32 cellular contexts compared by ENCODE assay signal in the genomic region with DNA sequence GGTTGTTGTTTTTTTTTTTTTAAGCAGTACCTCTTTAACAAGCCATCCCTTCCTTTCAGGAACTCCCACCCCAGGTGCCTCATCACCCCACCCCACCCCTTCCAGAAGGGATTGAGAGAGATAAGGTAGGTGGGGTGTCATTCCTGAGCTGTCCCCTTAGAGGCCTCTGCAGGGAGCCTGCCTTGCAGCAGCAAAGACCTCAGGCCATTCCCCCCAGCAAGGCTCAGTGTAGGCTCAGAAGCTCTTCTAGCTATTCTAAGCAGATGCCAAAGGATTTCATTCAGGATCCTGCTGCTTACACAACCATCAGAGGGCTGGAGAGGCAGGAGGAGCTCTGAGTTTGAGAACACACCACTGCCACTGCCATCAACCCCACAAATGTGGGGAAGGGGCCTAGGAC. TPM values are rescaled to one million over a fixed set of nuclear protein-coding genes. Genes with fewer than 3 reads are reported as not detected.
"Had no signal": no experiment of that assay in that cellular context is flagged by ENCODE, and none has a peak within 500 bp of the region (broad histone marks: within the 10 kb centered on the region; RNA-seq: fewer than 3 reads in every experiment).

No MANE protein-coding gene starts in this region.

- H3K36me3 ChIP-seq: ascending aorta, cardiac muscle cell, Peyer's patch, SJSA1 had no signal

- H3K9me2 ChIP-seq: SK-N-SH had no signal

- H3K4me1 ChIP-seq: ascending aorta, Peyer's patch, SJSA1 had no signal

- H3K27me3 ChIP-seq: ascending aorta, Peyer's patch had no signal

- H3K4me2 ChIP-seq: SK-N-SH had no signal

- H3K27ac ChIP-seq: ascending aorta, cardiac muscle cell, Peyer's patch, SJSA1 had no signal

- H3K9me3 ChIP-seq: ascending aorta, SJSA1, SK-N-SH had no signal

- DNase-seq: activated CD4-positive, alpha-beta T cell treated with anti-CD3 and anti-CD28 coated beads for 36 hours; activated CD4-positive, alpha-beta T cell treated with anti-CD3 and anti-CD28 coated beads, Interleukin-2, amount 10 ng/mL, durations not matched to agents 7 days and 5 days; activated CD4-positive, alpha-beta T cell treated with anti-CD3 and anti-CD28 coated beads, Interleukin-2, amount 50 U/mL, for 48 hours; activated CD8-positive, alpha-beta T cell treated with anti-CD3 and anti-CD28 coated beads, Interleukin-2, amount 10 ng/mL, durations not matched to agents 7 days and 5 days; activated gamma-delta T cell; activated naive CD4-positive, alpha-beta T cell treated with Interleukin-2 at 50 U/mL for 16 hours; activated naive CD8-positive, alpha-beta T cell treated with anti-CD3 and anti-CD28 coated beads, Interleukin-2, amount 10 ng/mL, durations not matched to agents 7 days and 5 days; activated T-cell treated with anti-CD3 and anti-CD28 coated beads, Interleukin-2, amount 50 U/mL, for 24 hours; amygdala; NCI-H1092 treated with DMSO at 0.1 percent for 48 hours; NCI-H1417 treated with DMSO at 0.1 percent for 48 hours; NCI-H187 treated with DMSO at 0.1 percent for 48 hours; NCI-H2081; NCI-H2171 treated with DMSO at 0.1 percent for 48 hours; NCI-H2227 treated with DMSO at 0.1 percent for 48 hours; NCI-H446; NCI-H510A treated with DMSO at 0.1 percent for 48 hours; NCI-H526 treated with DMSO at 0.1 percent for 48 hours; NCI-H774; PC-3; Peyer's patch; RPMI8226; SHP77 treated with DMSO at 0.1 percent for 48 hours; SK-N-SH had no signal

- H3K9ac ChIP-seq: SK-N-SH had no signal

- ATAC-seq: activated CD4-positive, alpha-beta T cell treated with anti-CD3 and anti-CD28 coated beads for 36 hours; activated CD4-positive, CD25-positive, alpha-beta regulatory T cell treated with anti-CD3 and anti-CD28 coated beads, Interleukin-2, amount 50 U/mL, for 24 hours; activated CD8-positive, alpha-beta T cell treated with anti-CD3 and anti-CD28 coated beads, Interleukin-2, amount 10 ng/mL, durations not matched to agents 7 days and 5 days; PC-3 had no signal

- H3K4me3 ChIP-seq: ascending aorta, cardiac muscle cell, Peyer's patch, SJSA1 had no signal

- FAIRE-seq: TTC549 had no signal

RNA-seq across cellular contexts. Expression of a gene that starts 5.8 kb away (rescaled TPM):
- total RNA-seq: activated CD4-positive, alpha-beta T cell treated with anti-CD3 and anti-CD28 coated beads for 36 hours; activated CD4-positive, alpha-beta T cell treated with anti-CD3 and anti-CD28 coated beads, Interleukin-2, amount 10 ng/mL, durations not matched to agents 7 days and 5 days; activated CD8-positive, alpha-beta T cell treated with anti-CD3 and anti-CD28 coated beads, Interleukin-2, amount 10 ng/mL, durations not matched to agents 7 days and 5 days; activated naive CD8-positive, alpha-beta T cell treated with anti-CD3 and anti-CD28 coated beads, Interleukin-2, amount 10 ng/mL, durations not matched to agents 7 days and 5 days; activated T-helper 2 cell treated with anti-CD3 and anti-CD28 coated beads, Interferon-gamma antibody, Interleukin-2, Interleukin-4, amounts not matched to agents 10 μg/mL and 5 μg/mL and 100 μg/mL, durations not matched to agents 14 hours and 24 hours and 36 hours; ascending aorta; cardiac muscle cell; M059J; PC-3; Peyer's patch; SJSA1; WTC11 had no signal
- polyA plus RNA-seq: cardiac muscle cell, SK-N-SH had no signal

RNA-seq across cellular contexts. Expression of a gene that starts 24.2 kb away (rescaled TPM):
- total RNA-seq: activated CD4-positive, alpha-beta T cell treated with anti-CD3 and anti-CD28 coated beads for 36 hours; activated CD4-positive, alpha-beta T cell treated with anti-CD3 and anti-CD28 coated beads, Interleukin-2, amount 10 ng/mL, durations not matched to agents 7 days and 5 days; activated CD8-positive, alpha-beta T cell treated with anti-CD3 and anti-CD28 coated beads, Interleukin-2, amount 10 ng/mL, durations not matched to agents 7 days and 5 days; activated naive CD8-positive, alpha-beta T cell treated with anti-CD3 and anti-CD28 coated beads, Interleukin-2, amount 10 ng/mL, durations not matched to agents 7 days and 5 days; ascending aorta; cardiac muscle cell; M059J; PC-3; SJSA1; WTC11 had no signal
- polyA plus RNA-seq: cardiac muscle cell had no signal

RNA-seq across cellular contexts. Expression of a gene that starts 28.2 kb away (rescaled TPM):
- total RNA-seq: SJSA1 had no signal

RNA-seq across cellular contexts. Expression of a gene that starts 39.4 kb away (rescaled TPM):
- total RNA-seq: activated CD4-positive, alpha-beta T cell treated with anti-CD3 and anti-CD28 coated beads for 36 hours; activated CD4-positive, alpha-beta T cell treated with anti-CD3 and anti-CD28 coated beads, Interleukin-2, amount 10 ng/mL, durations not matched to agents 7 days and 5 days; activated CD8-positive, alpha-beta T cell treated with anti-CD3 and anti-CD28 coated beads, Interleukin-2, amount 10 ng/mL, durations not matched to agents 7 days and 5 days; activated naive CD8-positive, alpha-beta T cell treated with anti-CD3 and anti-CD28 coated beads, Interleukin-2, amount 10 ng/mL, durations not matched to agents 7 days and 5 days; activated T-helper 2 cell treated with anti-CD3 and anti-CD28 coated beads, Interferon-gamma antibody, Interleukin-2, Interleukin-4, amounts not matched to agents 10 μg/mL and 5 μg/mL and 100 μg/mL, durations not matched to agents 14 hours and 24 hours and 36 hours; ascending aorta; cardiac muscle cell; M059J; PC-3; Peyer's patch; SJSA1; WTC11 had no signal
- polyA plus RNA-seq: cardiac muscle cell had no signal
